26 cellular contexts compared by ENCODE assay signal in the genomic region with DNA sequence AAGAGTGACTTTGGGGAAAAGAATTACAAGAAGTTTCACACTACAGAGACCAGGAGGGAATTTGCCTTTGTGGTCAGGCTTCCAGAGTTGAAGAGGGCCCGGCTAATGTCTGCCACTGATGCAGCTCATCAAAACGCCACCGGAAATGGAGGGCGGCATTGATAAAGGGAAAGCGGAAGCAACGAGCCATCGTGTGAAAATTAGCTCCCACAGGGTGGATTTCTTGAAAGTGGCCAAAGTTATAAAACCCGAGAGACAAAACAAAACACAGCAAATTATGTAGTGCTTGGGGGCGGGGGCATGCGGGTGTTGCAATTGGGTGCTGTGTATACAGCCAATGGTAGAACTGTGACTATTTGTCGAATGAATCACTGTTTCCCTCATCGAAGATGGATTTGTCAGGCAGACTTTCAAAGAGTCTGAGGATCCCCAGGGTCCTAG.
A peak's percentile ranks its signal among the peaks of the same experiment; 100 is the strongest.
DNase-seq lines count a peak whose midpoint lies in the region; ATAC-seq and TF ChIP-seq lines count a peak whose summit lies in the region.
"Had no signal": no experiment of that assay in that cellular context is flagged by ENCODE, and none has a peak within 500 bp of the region (broad histone marks: within the 10 kb centered on the region; RNA-seq: fewer than 3 reads in every experiment).

No MANE protein-coding gene starts in this region.

- H2BK120ac ChIP-seq in IMR-90 (ENCODE audit: low read depth, low read length) = peak overlapping the region; percentile 44

- peak overlapping the region; percentile 55; the same call in 1 of the 2 replicates for H3K14ac ChIP-seq in IMR-90 (replicated peaks; ENCODE audit: low read depth, low read length)

- no peak overlapping the region for H3K27ac ChIP-seq in IMR-90 (ENCODE audit: insufficient read depth, low read length)
- H3K27ac ChIP-seq: body of pancreas, left lung, psoas muscle, skin epidermis, VCaP had no signal

- POLR2A ChIA-PET in IMR-90 (lab: Charles Lee; ENCODE audit: unreplicated experiment) = no interaction called here

- H3K9me1 ChIP-seq in IMR-90 (ENCODE audit: insufficient read depth, low read length) = 0 out of 2 replicates have a peak, but pooled peaks cover 3% of the 10 kb centered on the region

- intact Hi-C loops in IMR-90 (cut with micrococcal nuclease) (no loop called here), sciatic nerve (cut with DNase I) (no loop called here)

- no peak overlapping the region for H2BK5ac ChIP-seq in IMR-90 (ENCODE audit: low read depth, low read length, poor library complexity, severe bottlenecking)

- 76% methylated on average over 6 of the region's 12 CpGs; no CpG with 5 or more reads in 1 of the 2 experiments for WGBS in IMR-90 (ENCODE audit: extremely low coverage in 2 of 2, insufficient read length in 1 of 2), 2 experiments

- no peak for TF ChIP-seq RAD21 in IMR-90 (IDR thresholded peaks at IDR 0.05; ENCODE audit: low read length)

- CTCF ChIA-PET in IMR-90 (lab: Yijun Ruan, JAX) = no interaction called here

- no TSS peak for BruUV-seq in IMR-90 (replicated peaks; lab: Mats Ljungman, UMichigan)

- no peak overlapping the region for H2AK9ac ChIP-seq in IMR-90 (replicated peaks; ENCODE audit: low read depth, low read length, poor library complexity)

- dilution Hi-C loops in IMR-90 (cut with HindIII; ENCODE audit: low sequenced_read_pairs, unreplicated experiment) = no loop called here

- H4K8ac ChIP-seq in IMR-90 (ENCODE audit: low read depth in 2 of 2, low read length in 2 of 2) = 0 out of 4 replicates have a peak overlapping the region, but pooled peaks of 1 of the 2 experiments have one; percentile 28

- H2BK20ac ChIP-seq in IMR-90 (ENCODE audit: low read depth, low read length) = peak overlapping the region; percentile 27

- TF ChIP-seq CTCF in IMR-90 (conservative IDR thresholded peaks at IDR 0.05; ENCODE audit: low read depth, low read length) = no peak
- no peak for TF ChIP-seq CTCF in fibroblast of villous mesenchyme (IDR thresholded peaks at IDR 0.05; ENCODE audit: insufficient read depth, low read depth, low read length)

- no peak overlapping the region for H2AFZ ChIP-seq in IMR-90 (replicated peaks; ENCODE audit: low read length, poor library complexity)

- H3K56ac ChIP-seq in IMR-90 (ENCODE audit: extremely low read depth, insufficient read depth, low read length) = no peak overlapping the region

- no peak overlapping the region for H3K9ac ChIP-seq in IMR-90 (ENCODE audit: low read depth, low read length)

- H2BK15ac ChIP-seq in IMR-90 (ENCODE audit: low read depth, low read length) = 0 out of 3 replicates have a peak overlapping the region, but pooled peaks have one; percentile 51

- H3K23ac ChIP-seq in IMR-90 (ENCODE audit: low read depth, low read length) = no peak overlapping the region

- TF ChIP-seq POLR2A in IMR-90 (IDR thresholded peaks at IDR 0.05; ENCODE audit: low read depth, low read length) = no peak

- no peaks in the 10 kb centered on the region for H3K36me3 ChIP-seq in IMR-90 (ENCODE audit: control insufficient read depth, insufficient read depth, low read length)
- H3K36me3 ChIP-seq: esophagus squamous epithelium, left lung had no signal

- peak overlapping the region; percentile 32; the same call in 1 of the 2 replicates for H4K5ac ChIP-seq in IMR-90 (ENCODE audit: low read depth, low read length)

- peak overlapping the region; percentile 14; the same call in 1 of the 2 replicates for H3K18ac ChIP-seq in IMR-90 (ENCODE audit: low read depth, low read length)

- H3K4me2 ChIP-seq in IMR-90 (ENCODE audit: low read depth, low read length) = no peak overlapping the region

- no peaks in the 10 kb centered on the region for H3K9me3 ChIP-seq in IMR-90 (ENCODE audit: control insufficient read depth, insufficient read depth, low read length)
- H3K9me3 ChIP-seq: body of pancreas, esophagus squamous epithelium, left lung, psoas muscle had no signal

- ATAC-seq in IMR-90 (ENCODE audit: low read depth) (0 out of 2 replicates have a peak, but pooled peaks have one; percentile 46), sciatic nerve (peak; percentile 20), HG03354 (IDR thresholded peaks at IDR 0.05; ENCODE audit: poor library complexity, severe bottlenecking, unreplicated experiment) (no peak), GM19395 (IDR thresholded peaks at IDR 0.05; ENCODE audit: unreplicated experiment) (no peak), GM21423 (IDR thresholded peaks at IDR 0.05; ENCODE audit: unreplicated experiment) (no peak)
- ATAC-seq: activated CD8-positive, alpha-beta memory T cell treated with anti-CD3 and anti-CD28 coated beads, Interleukin-2, amount 10 ng/mL, durations not matched to agents 7 days and 5 days; activated naive CD4-positive, alpha-beta T cell treated with anti-CD3 and anti-CD28 coated beads, Interleukin-2, amount 50 U/mL, for 72 hours; body of pancreas; effector memory CD8-positive, alpha-beta T cell; GM12878; left lung; psoas muscle; stimulated activated memory B cell treated with anti-CD40 and anti-IgM and Interleukin-4, amounts not matched to agents 10 μg/mL and 1 μg/mL and 100 μg/mL, for 72 hours had no signal

- no peak overlapping the region for H4K91ac ChIP-seq in IMR-90 (ENCODE audit: insufficient read depth, low read depth, low read length)

- H3K4me3 ChIP-seq in IMR-90 (ENCODE audit: insufficient read depth, low read depth, low read length) (no peak overlapping the region), fibroblast of villous mesenchyme (ENCODE audit: low read depth, low read length) (no peak overlapping the region)
- H3K4me3 ChIP-seq: body of pancreas, esophagus squamous epithelium, GM12878, left lung, psoas muscle, skin epidermis had no signal

- in situ Hi-C loops in IMR-90 (cut with MboI; ENCODE audit: low sequenced_read_pairs) = no loop called here

- H3K79me1 ChIP-seq in IMR-90 (ENCODE audit: low read depth in 1 of 2, low read length in 2 of 2) = no peaks in the 10 kb centered on the region

- peaks cover 6% of the 10 kb centered on the region for H3K4me1 ChIP-seq in IMR-90 (ENCODE audit: control insufficient read depth, insufficient read depth, low read length)
- H3K4me1 ChIP-seq: body of pancreas, esophagus squamous epithelium, left lung, psoas muscle had no signal

- no peaks in the 10 kb centered on the region for H3K27me3 ChIP-seq in IMR-90 (ENCODE audit: control insufficient read depth, insufficient read depth, low read length)
- H3K27me3 ChIP-seq: body of pancreas, esophagus squamous epithelium, left lung had no signal

- H2AK5ac ChIP-seq in IMR-90 (ENCODE audit: low read depth, low read length) = no peak overlapping the region

- peak overlapping the region; percentile 33 for H3K4ac ChIP-seq in IMR-90 (ENCODE audit: low read depth, low read length)

- DNase-seq in IMR-90 = peak; percentile 35
- DNase-seq in astrocyte of the hippocampus (ENCODE audit: low read depth, low spot score) = peak; percentile 36
- DNase-seq in fibroblast of villous mesenchyme (ENCODE audit: low read depth) = peak; percentile 91
- DNase-seq in sciatic nerve (ENCODE audit: low spot score) = no peak
- DNase-seq in NCI-H2107 (lab: John Stamatoyannopoulos, UW) = no peak
- DNase-seq: activated CD4-positive, alpha-beta T cell treated with anti-CD3 and anti-CD28 coated beads, Interleukin-2, amount 10 ng/mL, durations not matched to agents 24 days and 14 days; activated CD8-positive, alpha-beta memory T cell treated with anti-CD3 and anti-CD28 coated beads, Interleukin-2, amount 10 ng/mL, durations not matched to agents 7 days and 5 days; body of pancreas; CD4-positive, alpha-beta T cell; effector memory CD8-positive, alpha-beta T cell; esophagus squamous epithelium; glutamatergic neuron; Kasumi-1; left lung; NCI-H1048; NCI-H2029; NCI-H82; psoas muscle had no signal

- no peaks in the 10 kb centered on the region for H4K20me1 ChIP-seq in IMR-90 (ENCODE audit: insufficient read depth, low read length)

TF ChIP-seq in IMR-90, 13 proteins besides CTCF, POLR2A, EP300 and RAD21:
- TF ChIP-seq CEBPB (IDR thresholded peaks at IDR 0.05; ENCODE audit: low read depth, low read length) (peak; percentile 79), MXI1 (IDR thresholded peaks at IDR 0.05; ENCODE audit: borderline replicate concordance, low read depth, low read length) (no peak), RFX5 (IDR thresholded peaks at IDR 0.05; ENCODE audit: low read depth, low read length) (no peak), RCOR1 (IDR thresholded peaks at IDR 0.05; ENCODE audit: insufficient replicate concordance, low read length) (no peak)

Comparison
In these comparisons a context has a peak if more than half of its experiments do, and no peak if none do; other contexts are left out.
1. ATAC-seq: peak in IMR-90 (single experiment) and sciatic nerve (single experiment); none in HG03354 (single experiment), GM19395 (single experiment) and GM21423 (single experiment).
2. DNase-seq: peak in IMR-90 (single experiment), astrocyte of the hippocampus (single experiment) and fibroblast of villous mesenchyme (single experiment); none in sciatic nerve (single experiment) and NCI-H2107 (single experiment).